9 cellular contexts compared by ENCODE assay signal in genomic region chr16:20904507-20905079, GRCh38. TPM values are rescaled to one million over a fixed set of nuclear protein-coding genes. Genes with fewer than 3 reads are reported as not detected.
DNase-seq lines count a peak whose midpoint lies in the region; ATAC-seq and TF ChIP-seq lines count a peak whose summit lies in the region.
"Had no signal": no experiment of that assay in that cellular context is flagged by ENCODE, and none has a peak within 500 bp of the region (broad histone marks: within the 10 kb centered on the region; RNA-seq: fewer than 3 reads in every experiment).

No MANE protein-coding gene starts in this region.

- H3K4me1 ChIP-seq in PC-3 (ENCODE audit: insufficient read depth, low read length) (peaks cover 80% of the 10 kb centered on the region), osteoblast (ENCODE audit: insufficient read depth, low read length) (peaks cover 62% of the 10 kb centered on the region)

- no peaks in the 10 kb centered on the region for H3K9me2 ChIP-seq in PC-3 (replicated peaks; ENCODE audit: low read length)

- H3K79me2 ChIP-seq in PC-3 (ENCODE audit: low read length) (peaks cover 68% of the 10 kb centered on the region), osteoblast (ENCODE audit: insufficient read depth, low read length) (peaks cover 40% of the 10 kb centered on the region)

- H3K36me3 ChIP-seq in PC-3 (ENCODE audit: low read depth, low read length) (no peaks in the 10 kb centered on the region), osteoblast (ENCODE audit: insufficient read depth, low read length) (no peaks in the 10 kb centered on the region)

- no peak overlapping the region for H2AFZ ChIP-seq in PC-3 (ENCODE audit: low read length)
- H2AFZ ChIP-seq in osteoblast (ENCODE audit: low read length), result no peak overlapping the region

- DNase-seq in activated T-cell treated with anti-CD3 and anti-CD28 coated beads for 4 hours, result peak; percentile 17
- DNase-seq in activated T-cell treated with anti-CD3 and anti-CD28 coated beads, Interleukin-2, amount 50 U/mL, for 48 hours, result no peak
- DNase-seq in PC-3, result peak; percentile 75
- DNase-seq in osteoblast (ENCODE audit: insufficient read length, low spot score, missing footprints), result peak; percentile 65
- DNase-seq in hippocampal formation (lab: John Stamatoyannopoulos, UW), result no peak
- DNase-seq in NCI-H2081 (lab: John Stamatoyannopoulos, UW), result no peak

- peak overlapping the region; percentile 15; the same call in 1 of the 2 replicates for H3K4me3 ChIP-seq in PC-3 (ENCODE audit: low read length)
- H3K4me3 ChIP-seq in osteoblast (ENCODE audit: insufficient read depth, low read length), result no peak overlapping the region

- H3K27me3 ChIP-seq in PC-3 (ENCODE audit: low read length), result no peaks in the 10 kb centered on the region
- no peaks in the 10 kb centered on the region for H3K27me3 ChIP-seq in osteoblast (ENCODE audit: insufficient read depth, low read length)

- peak overlapping the region; percentile 71 for H3K4me2 ChIP-seq in PC-3 (ENCODE audit: low read length)
- H3K4me2 ChIP-seq in osteoblast (ENCODE audit: insufficient read depth, low read length), result peak overlapping the region; percentile 69

- peak overlapping the region; percentile 33; the same call in 1 of the 2 replicates for H3K9ac ChIP-seq in PC-3 (ENCODE audit: low read length)

- H4K20me1 ChIP-seq in PC-3 (ENCODE audit: low read length) (no peaks in the 10 kb centered on the region), osteoblast (ENCODE audit: insufficient read depth, low read length) (no peaks in the 10 kb centered on the region)

- ATAC-seq in PC-3 (peak; percentile 6), HG03521 (IDR thresholded peaks at IDR 0.05; ENCODE audit: unreplicated experiment) (no peak)

- no TSS peak for BruUV-seq in PC-3 (replicated peaks; lab: Mats Ljungman, UMichigan)

- no peak for TF ChIP-seq CTCF in PC-3 (conservative IDR thresholded peaks at IDR 0.05; ENCODE audit: low read depth, low read length)
- no peak for TF ChIP-seq CTCF in osteoblast (IDR thresholded peaks at IDR 0.05; ENCODE audit: extremely low read depth, low read depth, low read length)

- H3F3A ChIP-seq in PC-3 (ENCODE audit: low read length, unreplicated experiment), result peaks cover 10% of the 10 kb centered on the region

- intact Hi-C loops in PC-3 (cut with micrococcal nuclease), result loop anchor here (5.0 kb wide), 1 partner anchor 183 kb away; no protein-coding TSS in a partner anchor

- H3K9me3 ChIP-seq in PC-3 (ENCODE audit: low read length) (no peaks in the 10 kb centered on the region), osteoblast (ENCODE audit: low read depth, low read length) (no peaks in the 10 kb centered on the region)

- POLR2A ChIA-PET in PC-3 (lab: Charles Lee; ENCODE audit: unreplicated experiment), result interaction anchor here (0.6 to 0.7 kb wide), 2 partner anchors 9 to 106 kb away, joined by 3 to 4 read pairs; no protein-coding TSS in a partner anchor

- CTCF ChIA-PET in PC-3 (lab: Charles Lee), result interaction anchor here (0.6 kb wide), 1 partner anchor 165 kb away, joined by 4 read pairs; no protein-coding TSS in a partner anchor

- H3K27ac ChIP-seq in PC-3 (ENCODE audit: low read length), result peak overlapping the region; percentile 82
- H3K27ac ChIP-seq in cingulate gyrus (ENCODE audit: low read depth, low read length), result peak overlapping the region; percentile 41
- H3K27ac ChIP-seq in osteoblast (ENCODE audit: low read depth, low read length), result peak overlapping the region; percentile 90
- H3K27ac ChIP-seq: C4-2B had no signal

RNA-seq across cellular contexts. Expression of gene LYRM1, which starts 4.0 kb away (rescaled TPM):
- total RNA-seq in PC-3 (2014; rRNA removed), result 21.9 and 35.1 TPM in 2 replicates
- 42.7 and 44.9 TPM in 2 replicates for total RNA-seq in osteoblast

RNA-seq across cellular contexts. Expression of gene DCUN1D3, which starts 4.4 kb away (rescaled TPM):
- total RNA-seq in PC-3 (2014; rRNA removed), result 8.5 and 10.5 TPM in 2 replicates
- total RNA-seq in osteoblast, result 26.2 and 33.7 TPM in 2 replicates

Comparison
In these comparisons a context has a peak if more than half of its experiments do, and no peak if none do; other contexts are left out.
1. DNase-seq: peak in activated T-cell treated with anti-CD3 and anti-CD28 coated beads for 4 hours (single experiment), PC-3 (single experiment) and osteoblast (single experiment); none in activated T-cell treated with anti-CD3 and anti-CD28 coated beads, Interleukin-2, amount 50 U/mL, for 48 hours (0 of 2), hippocampal formation (0 of 2) and NCI-H2081 (0 of 2).
2. Peak in every context shown above with its lines, with median percentiles within 50 percentile points of each other: H3K27ac ChIP-seq.